13 cellular contexts compared by ENCODE assay signal in the genomic region with DNA sequence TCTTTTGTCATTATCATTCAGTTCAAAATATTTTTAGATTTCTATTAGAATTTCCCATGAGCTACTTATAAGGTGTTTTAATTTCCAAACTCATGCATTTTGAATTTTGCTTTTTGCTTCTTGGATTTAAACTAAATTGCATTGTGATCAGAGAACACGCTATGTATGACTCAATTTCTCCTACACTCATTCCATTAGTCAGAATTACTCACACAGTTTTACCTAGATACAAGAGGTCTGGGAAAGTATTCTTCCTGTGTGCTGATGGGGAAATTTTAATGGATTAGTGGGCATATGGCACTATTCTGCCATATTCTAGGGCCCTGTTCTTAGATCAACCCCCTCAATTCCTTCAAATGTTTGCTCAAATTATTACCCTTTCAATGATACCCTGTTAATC. TPM values are rescaled to one million over a fixed set of nuclear protein-coding genes. Genes with fewer than 3 reads are reported as not detected.
DNase-seq lines count a peak whose midpoint lies in the region; ATAC-seq, FAIRE-seq and TF ChIP-seq lines count a peak whose summit lies in the region.
"Had no signal": no experiment of that assay in that cellular context is flagged by ENCODE, and none has a peak within 500 bp of the region (broad histone marks: within the 10 kb centered on the region; RNA-seq: fewer than 3 reads in every experiment).

No MANE protein-coding gene starts in this region.

- H3K27ac Mint-ChIP-seq in HFFc6: no peak overlapping the region; the same call in 1 of the 2 replicates
- H3K27ac Mint-ChIP-seq in T-helper 2 cell treated with Interferon-gamma antibody and Interleukin-4, amounts not matched to agents 5 μg/mL and 100 μg/mL, for 36 hours: no peak overlapping the region
- no peak overlapping the region for H3K27ac Mint-ChIP-seq in naive thymus-derived CD8-positive, alpha-beta T cell

- peak overlapping the region; percentile 19; the same call in 1 of the 3 replicates for H3K4me2 ChIP-seq in A549

- TF ChIP-seq POLR2A in A549 (IDR thresholded peaks at IDR 0.05; ENCODE audit: low read length): no peak

- peaks cover 13% of the 10 kb centered on the region for H3K4me1 Mint-ChIP-seq in HFFc6 (ENCODE audit: low read depth)
- H3K4me1 Mint-ChIP-seq in T-helper 2 cell treated with Interferon-gamma antibody and Interleukin-4, amounts not matched to agents 5 μg/mL and 100 μg/mL, for 36 hours (ENCODE audit: low read depth): no peaks in the 10 kb centered on the region
- H3K4me1 Mint-ChIP-seq in naive thymus-derived CD8-positive, alpha-beta T cell: no peaks in the 10 kb centered on the region

- 10% methylated on average over 1 of the region's 1 CpG for WGBS in A549 (ENCODE audit: missing lambda C conversion rate)

- no peak overlapping the region for H3K27ac ChIP-seq in A549
- H3K27ac ChIP-seq in foreskin keratinocyte: peak overlapping the region; percentile 78

- no peaks in the 10 kb centered on the region for H3K9me3 ChIP-seq in A549

- no peaks in the 10 kb centered on the region; the same call in 1 of the 2 replicates for H3K36me3 Mint-ChIP-seq in HFFc6 (ENCODE audit: low read depth)
- H3K36me3 Mint-ChIP-seq in T-helper 2 cell treated with Interferon-gamma antibody and Interleukin-4, amounts not matched to agents 5 μg/mL and 100 μg/mL, for 36 hours (ENCODE audit: low read depth): no peaks in the 10 kb centered on the region
- H3K36me3 Mint-ChIP-seq in naive thymus-derived CD8-positive, alpha-beta T cell: no peaks in the 10 kb centered on the region

- no peak for TF ChIP-seq EP300 in A549 (IDR thresholded peaks at IDR 0.05)

- H3K4me3 Mint-ChIP-seq in HFFc6: no peak overlapping the region
- no peak overlapping the region for H3K4me3 Mint-ChIP-seq in T-helper 2 cell treated with Interferon-gamma antibody and Interleukin-4, amounts not matched to agents 5 μg/mL and 100 μg/mL, for 36 hours
- no peak overlapping the region for H3K4me3 Mint-ChIP-seq in naive thymus-derived CD8-positive, alpha-beta T cell

- CTCF ChIA-PET in A549 (lab: Yijun Ruan, JAX): interaction anchor here (1.4 kb wide), 1 partner anchor 28 kb away, joined by 4 read pairs; no protein-coding TSS in a partner anchor

- no peak for FAIRE-seq in A549 (lab: Jason Lieb, UNC)

- DNase-seq in A549 (ENCODE audit: low read depth in 1 of 2, low spot score in 1 of 2) (peak; percentile 6 to 20), HFFc6 (peak; percentile 61), astrocyte of the hippocampus (ENCODE audit: low read depth, low spot score) (peak; percentile 70), foreskin keratinocyte (peak; percentile 74 to 90)
- no peak for DNase-seq in T-helper 2 cell treated with Interferon-gamma antibody and Interleukin-4, amounts not matched to agents 5 μg/mL and 100 μg/mL, for 36 hours (ENCODE audit: low spot score)
- no peak for DNase-seq in naive thymus-derived CD8-positive, alpha-beta T cell
- DNase-seq: activated CD4-positive, alpha-beta T cell treated with anti-CD3 and anti-CD28 coated beads, Interleukin-2, amount 50 U/mL, for 1 hour; central memory CD4-positive, alpha-beta T cell; NCI-H187; NCI-H774; Right ventricle myocardium superior had no signal

- no peaks in the 10 kb centered on the region; the same call in 1 of the 2 replicates for H3K27me3 Mint-ChIP-seq in HFFc6 (ENCODE audit: insufficient read depth)
- no peaks in the 10 kb centered on the region for H3K27me3 Mint-ChIP-seq in T-helper 2 cell treated with Interferon-gamma antibody and Interleukin-4, amounts not matched to agents 5 μg/mL and 100 μg/mL, for 36 hours (ENCODE audit: low read depth)
- no peaks in the 10 kb centered on the region for H3K27me3 Mint-ChIP-seq in naive thymus-derived CD8-positive, alpha-beta T cell

- H3K4me1 ChIP-seq in A549 (0 out of 3 replicates have a peak, but pooled peaks cover 3% of the 10 kb centered on the region), foreskin keratinocyte (peaks cover 11% of the 10 kb centered on the region)

- no peak for ATAC-seq in A549
- ATAC-seq in foreskin keratinocyte: peak; percentile 99
- ATAC-seq in GM21528 (IDR thresholded peaks at IDR 0.05; ENCODE audit: low FRiP score, unreplicated experiment): no peak
- ATAC-seq in naive thymus-derived CD8-positive, alpha-beta T cell: no peak
- ATAC-seq in GM19463 (IDR thresholded peaks at IDR 0.05; ENCODE audit: unreplicated experiment): no peak

- no peaks in the 10 kb centered on the region for H3K27me3 ChIP-seq in foreskin keratinocyte

- H3K4me3 ChIP-seq in A549: no peak overlapping the region

- no peak for TF ChIP-seq RAD21 in A549 (conservative IDR thresholded peaks at IDR 0.05 in 1 of 2, IDR thresholded peaks at IDR 0.05 in 1 of 2)

- H3K9me3 Mint-ChIP-seq in HFFc6: no peaks in the 10 kb centered on the region
- no peaks in the 10 kb centered on the region for H3K9me3 Mint-ChIP-seq in T-helper 2 cell treated with Interferon-gamma antibody and Interleukin-4, amounts not matched to agents 5 μg/mL and 100 μg/mL, for 36 hours
- H3K9me3 Mint-ChIP-seq in naive thymus-derived CD8-positive, alpha-beta T cell: peaks cover 0 to 34% (median 11%) of the 10 kb centered on the region in 9 donors

- POLR2A ChIA-PET in A549 (lab: Yijun Ruan, JAX): no interaction called here
- POLR2A ChIA-PET in naive thymus-derived CD8-positive, alpha-beta T cell (lab: Charles Lee): no interaction called here

- TF ChIP-seq CTCF in A549 (IDR thresholded peaks at IDR 0.05) (no peak), HFFc6 (IDR thresholded peaks at IDR 0.05) (no peak), foreskin keratinocyte (conservative IDR thresholded peaks at IDR 0.05) (no peak)

TF ChIP-seq in A549, 52 proteins besides CTCF, POLR2A, EP300 and RAD21:
- TF ChIP-seq FOSL2 (IDR thresholded peaks at IDR 0.05): no peak
- peak; percentile 72 for TF ChIP-seq FOSL2 (CRISPR knock-in tag; IDR thresholded peaks at IDR 0.05)
- TF ChIP-seq FOXS1 (CRISPR knock-in tag; IDR thresholded peaks at IDR 0.05): no peak
- TF ChIP-seq JUNB (IDR thresholded peaks at IDR 0.05): peak; percentile 53; the same call in 1 of the 2 replicates
TF ChIP-seq in A549: peak in this region for 2.

RNA-seq across cellular contexts. Expression of gene BMP5, which starts 49.9 kb away (rescaled TPM):
- polyA plus RNA-seq in A549 (2011; rRNA removed) (0.09 and 0.12 TPM in 2 replicates), A549 (2017; fragmentation: RNase III; extraction: RNeasy Plus Mini Kit Qiagen cat#74134 plus additional on column Dnase treatment) (0.03 to 0.04 TPM (median 0.04 TPM) in 3 replicates), foreskin keratinocyte (not detected in 2 replicates)
- polyA plus RNA-seq in A549 (2012; cell fraction: cytosol; rRNA removed): 0.01 TPM in 1 of 2 replicates, not detected in the other
- 0.01 TPM in 1 of 2 replicates, not detected in the other for polyA plus RNA-seq in A549 (2012; cell fraction: nucleus; rRNA removed)
- polyA minus RNA-seq in A549 (2011; rRNA and poly(A)+ RNA removed): 0.04 and 0.10 TPM in 2 replicates
- total RNA-seq in HFFc6 (2021; fragmentation: NEBNext Ultra II Directional; extraction: Animal tissue kit (Norgen Biotek cat#: 25700)): not detected
- total RNA-seq in foreskin keratinocyte: not detected in 2 replicates
- not detected for total RNA-seq in naive thymus-derived CD8-positive, alpha-beta T cell
- not detected for polyA plus RNA-seq in naive thymus-derived CD8-positive, alpha-beta T cell

Comparison
In these comparisons a context has a peak if more than half of its experiments do, and no peak if none do; other contexts are left out.
1. DNase-seq: peak in A549 (2 of 2), HFFc6 (single experiment), astrocyte of the hippocampus (single experiment) and foreskin keratinocyte (2 of 2); none in T-helper 2 cell treated with Interferon-gamma antibody and Interleukin-4, amounts not matched to agents 5 μg/mL and 100 μg/mL, for 36 hours (single experiment) and naive thymus-derived CD8-positive, alpha-beta T cell (0 of 10).